ENCODE assay signal across 25 cellular contexts in genomic region chrX:40709395-40709794, GRCh38. TPM values are rescaled to one million over a fixed set of nuclear protein-coding genes. Genes with fewer than 3 reads are reported as not detected.
A peak's percentile ranks its signal among the peaks of the same experiment; 100 is the strongest.
DNase-seq lines count a peak whose midpoint lies in the region; ATAC-seq, FAIRE-seq and TF ChIP-seq lines count a peak whose summit lies in the region.
"Had no signal": no experiment of that assay in that cellular context is flagged by ENCODE, and none has a peak within 500 bp of the region (broad histone marks: within the 10 kb centered on the region; RNA-seq: fewer than 3 reads in every experiment).

No MANE protein-coding gene starts in this region.

- intact Hi-C loops in pancreas (cut with DNase I) = no loop called here

- no peak for TF ChIP-seq CTCF in pancreas (IDR thresholded peaks at IDR 0.05)

- WGBS in pancreas, 2 donors = 17 to 30% methylated on average over 1 of the region's 1 CpG

- no peak overlapping the region for H3K9ac ChIP-seq in endocrine pancreas (ENCODE audit: control insufficient read depth, insufficient read depth, low read length)

- H3K9me3 ChIP-seq in endocrine pancreas (ENCODE audit: control insufficient read depth, low read length) (no peaks in the 10 kb centered on the region), pancreas (no peaks in the 10 kb centered on the region)
- H3K9me3 ChIP-seq: BE2C had no signal

- H3K4me1 ChIP-seq in endocrine pancreas (ENCODE audit: control insufficient read depth, insufficient read depth, low read length) (peaks cover 5% of the 10 kb centered on the region), pancreas (peaks cover 0 to 7% (median 6%) of the 10 kb centered on the region in 3 donors)
- H3K4me1 ChIP-seq: BE2C had no signal

- H3K36me3 ChIP-seq in endocrine pancreas (ENCODE audit: control insufficient read depth, insufficient read depth, low read length) = no peaks in the 10 kb centered on the region
- no peaks in the 10 kb centered on the region for H3K36me3 ChIP-seq in pancreas

- ATAC-seq in pancreas = peak in 3 of 4 donors; percentile 32 to 58 (median 57)
- ATAC-seq: HCT116 had no signal

- FAIRE-seq in pancreas (lab: Jason Lieb, UNC) = peak; percentile 98
- FAIRE-seq: GM12892, GM18507 had no signal

- H3K27me3 ChIP-seq in endocrine pancreas (ENCODE audit: control insufficient read depth, insufficient read depth, low read length) (no peaks in the 10 kb centered on the region), pancreas (peaks cover 0 to 7% (median 0%) of the 10 kb centered on the region in 4 donors)
- H3K27me3 ChIP-seq: BE2C had no signal

- no peak overlapping the region for H3K27ac ChIP-seq in pancreas
- H3K27ac ChIP-seq: HL-60 had no signal

- DNase-seq in DMS53 (lab: John Stamatoyannopoulos, UW) (peak; percentile 40), LoVo (ENCODE audit: low spot score) (peak; percentile 1), pancreas (no peak), NCI-H146 treated with DMSO at 0.1 percent for 48 hours (lab: John Stamatoyannopoulos, UW; ENCODE audit: unreplicated experiment) (no peak), cerebellar cortex (ENCODE audit: low spot score) (no peak), middle frontal gyrus (ENCODE audit: extremely low spot score, low spot score) (no peak), foreskin melanocyte (no peak)
- DNase-seq: ACHN; BE2C; C1 segment of cervical spinal cord; CD4-positive, CD25-positive, alpha-beta regulatory T cell; CD8-positive, alpha-beta memory T cell; COR-L47; DMS 273 treated with DMSO at 0.1 percent for 48 hours; DMS79; GDM1; GOT3; H7; HFFc6; IMR-90 had no signal

- H3K4me3 ChIP-seq in endocrine pancreas (ENCODE audit: control insufficient read depth, insufficient read depth, low read length) (peak overlapping the region; percentile 42), pancreas (no peak overlapping the region)

RNA-seq across cellular contexts. Expression of gene MED14, which starts 25.9 kb away (rescaled TPM):
- total RNA-seq in pancreas = 10 to 100 TPM; 15.2 to 27.9 (median 18.7) TPM
- polyA plus RNA-seq in pancreas = 10 to 100 TPM in 1 of 2 donors, 1 to 10 TPM in 1; 7.6 to 12.1 TPM

Comparison
In these comparisons a context has a peak if more than half of its experiments do, and no peak if none do; other contexts are left out.
1. DNase-seq: peak in DMS53 (single experiment) and LoVo (single experiment); none in pancreas (0 of 6), NCI-H146 treated with DMSO at 0.1 percent for 48 hours (single experiment), cerebellar cortex (single experiment), middle frontal gyrus (single experiment) and foreskin melanocyte (single experiment).